ENCODE assay signal across 20 cellular contexts in the genomic region with DNA sequence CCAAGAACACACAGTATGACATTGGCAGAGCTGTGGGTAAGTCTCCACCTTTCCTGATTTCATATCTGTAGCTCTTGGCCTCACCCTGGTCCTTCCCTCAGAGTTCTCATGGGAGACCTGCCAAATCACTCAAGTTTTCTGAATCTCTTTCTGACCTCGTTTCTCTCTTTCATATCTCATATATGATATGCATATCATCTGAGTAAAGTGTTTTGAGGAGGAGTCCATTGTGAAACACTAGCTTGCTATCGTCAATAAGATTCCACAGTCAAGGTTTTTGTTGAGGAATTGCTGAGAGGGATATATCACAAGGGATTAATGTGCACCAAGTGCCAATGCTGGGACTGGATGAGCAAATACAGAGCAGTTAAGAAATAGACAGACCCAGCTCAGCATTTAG.
"Had no signal": no experiment of that assay in that cellular context is flagged by ENCODE, and none has a peak within 500 bp of the region (broad histone marks: within the 10 kb centered on the region; RNA-seq: fewer than 3 reads in every experiment).

No MANE protein-coding gene starts in this region.

- FAIRE-seq: colon, endothelial cell of umbilical vein, frontal cortex, kidney had no signal

- ATAC-seq: foreskin keratinocyte, gastroesophageal sphincter, heart left ventricle, left lung, left ventricle myocardium superior, lower lobe of right lung, mucosa of descending colon had no signal

- DNase-seq: dermis blood vessel endothelial cell; dorsolateral prefrontal cortex; effector CD4-positive, alpha-beta T cell; effector memory CD4-positive, alpha-beta T cell; foreskin keratinocyte; heart left ventricle; hypothalamus; immature natural killer cell; islet precursor cell; kidney; left lung; left ventricle myocardium superior; lower lobe of right lung; mesenchymal stem cell; mucosa of descending colon; naive B cell had no signal
